In genomic region chr11:67607507-67607906, GRCh38 we compare ENCODE assay signal across 9 cellular contexts. TPM values are rescaled to one million over a fixed set of nuclear protein-coding genes. Genes with fewer than 3 reads are reported as not detected.
DNase-seq lines count a peak whose midpoint lies in the region; ATAC-seq, FAIRE-seq and TF ChIP-seq lines count a peak whose summit lies in the region.
"Had no signal": no experiment of that assay in that cellular context is flagged by ENCODE, and none has a peak within 500 bp of the region (broad histone marks: within the 10 kb centered on the region; RNA-seq: fewer than 3 reads in every experiment).

No MANE protein-coding gene starts in this region.

- H3K36me3 Mint-ChIP-seq in activated T-cell treated with anti-CD3 and anti-CD28 coated beads, Interleukin-2, amount 50 U/mL, for 24 hours (ENCODE audit: low read depth) = peaks cover 54% of the 10 kb centered on the region
- peaks cover 2% of the 10 kb centered on the region for H3K36me3 Mint-ChIP-seq in astrocyte (ENCODE audit: low read depth, unreplicated experiment)

- peaks cover 6% of the 10 kb centered on the region for H3K36me3 ChIP-seq in astrocyte (ENCODE audit: insufficient read depth, low read length)
- peaks cover 39% of the 10 kb centered on the region for H3K36me3 ChIP-seq in thymus (ENCODE audit: control insufficient read depth, insufficient read depth)

- DNase-seq in activated T-cell treated with anti-CD3 and anti-CD28 coated beads, Interleukin-2, amount 50 U/mL, for 24 hours = no peak
- DNase-seq in activated T-cell treated with anti-CD3 and anti-CD28 coated beads, Interleukin-2, amount 50 U/mL, for 1 hour = no peak
- DNase-seq in astrocyte (ENCODE audit: low read depth) (no peak), lower leg skin (ENCODE audit: low spot score in 2 of 2) (no peak)
- no peak for DNase-seq in stimulated activated naive CD4-positive, alpha-beta T cell (lab: John Stamatoyannopoulos, UW)
- DNase-seq: DMS 273 treated with DMSO at 0.1 percent for 48 hours had no signal

- TF ChIP-seq CTCF in astrocyte (IDR thresholded peaks at IDR 0.05; ENCODE audit: insufficient read depth, low read depth, low read length) = no peak
- TF ChIP-seq CTCF in lower leg skin (IDR thresholded peaks at IDR 0.05) = no peak

- peaks cover 33% of the 10 kb centered on the region for H3K4me1 Mint-ChIP-seq in activated T-cell treated with anti-CD3 and anti-CD28 coated beads, Interleukin-2, amount 50 U/mL, for 24 hours (ENCODE audit: low read depth)
- peaks cover 4% of the 10 kb centered on the region for H3K4me1 Mint-ChIP-seq in astrocyte (ENCODE audit: low read depth, unreplicated experiment)

- peaks cover 7% of the 10 kb centered on the region for H3K27me3 Mint-ChIP-seq in activated T-cell treated with anti-CD3 and anti-CD28 coated beads, Interleukin-2, amount 50 U/mL, for 24 hours
- H3K27me3 Mint-ChIP-seq in astrocyte (ENCODE audit: low read depth, unreplicated experiment) = peaks cover 2% of the 10 kb centered on the region

- peak overlapping the region; percentile 90 for H3K4me3 Mint-ChIP-seq in activated T-cell treated with anti-CD3 and anti-CD28 coated beads, Interleukin-2, amount 50 U/mL, for 24 hours
- peak overlapping the region; percentile 97 for H3K4me3 Mint-ChIP-seq in astrocyte (ENCODE audit: unreplicated experiment)

- H3K9me3 Mint-ChIP-seq in activated T-cell treated with anti-CD3 and anti-CD28 coated beads, Interleukin-2, amount 50 U/mL, for 24 hours = no peaks in the 10 kb centered on the region
- no peaks in the 10 kb centered on the region for H3K9me3 Mint-ChIP-seq in astrocyte (ENCODE audit: unreplicated experiment)

- peak overlapping the region; percentile 95 for H2AFZ ChIP-seq in astrocyte (ENCODE audit: low read depth, low read length)

- WGBS in lower leg skin, 2 donors = 43 to 59% methylated on average over 9 of the region's 9 CpGs
- 72% methylated on average over 9 of the region's 9 CpGs for WGBS in thymus

- H3K27ac Mint-ChIP-seq in activated T-cell treated with anti-CD3 and anti-CD28 coated beads, Interleukin-2, amount 50 U/mL, for 24 hours = peak overlapping the region; percentile 95
- peak overlapping the region; percentile 66 for H3K27ac Mint-ChIP-seq in astrocyte (ENCODE audit: unreplicated experiment)

- no peaks in the 10 kb centered on the region for H4K20me1 ChIP-seq in astrocyte (ENCODE audit: insufficient read depth, low read length)

- no peaks in the 10 kb centered on the region for H3K9me3 ChIP-seq in astrocyte (ENCODE audit: insufficient read depth, low read depth, low read length)
- no peaks in the 10 kb centered on the region for H3K9me3 ChIP-seq in thymus (ENCODE audit: control insufficient read depth)

- H3K4me2 ChIP-seq in astrocyte (ENCODE audit: low read length) = peak overlapping the region; percentile 98

- no peak for FAIRE-seq in astrocyte (lab: Jason Lieb, UNC)

- H3K79me2 ChIP-seq in astrocyte (ENCODE audit: insufficient read depth, low read length) = peaks cover 17% of the 10 kb centered on the region

- H3K27ac ChIP-seq in astrocyte (ENCODE audit: low read depth, low read length) = peak overlapping the region; percentile 70
- H3K27ac ChIP-seq in thymus (ENCODE audit: low read depth) = no peak overlapping the region

- H3K27me3 ChIP-seq in astrocyte (ENCODE audit: insufficient read depth, low read length) = no peaks in the 10 kb centered on the region
- H3K27me3 ChIP-seq in thymus (ENCODE audit: control insufficient read depth, insufficient read depth) = no peaks in the 10 kb centered on the region

- peak overlapping the region; percentile 96 for H3K9ac ChIP-seq in astrocyte (ENCODE audit: low read length)

- TF ChIP-seq POLR2A in lower leg skin (IDR thresholded peaks at IDR 0.05) = no peak

- H3K4me3 ChIP-seq in astrocyte (ENCODE audit: insufficient read depth, low read depth, low read length) (peak overlapping the region; percentile 89), lower leg skin (ENCODE audit: low read depth, poor library complexity, severe bottlenecking) (peak overlapping the region; percentile 79), thymus (ENCODE audit: low read length) (peak overlapping the region; percentile 91)

- H3K4me1 ChIP-seq in astrocyte (ENCODE audit: insufficient read depth, low read length) (peaks cover 7% of the 10 kb centered on the region), thymus (ENCODE audit: control insufficient read depth, insufficient read depth, low read length) (peaks cover 17% of the 10 kb centered on the region)

- ATAC-seq in HG02678 (IDR thresholded peaks at IDR 0.05; ENCODE audit: unreplicated experiment) = no peak
- ATAC-seq in GM18861 (IDR thresholded peaks at IDR 0.05; ENCODE audit: unreplicated experiment) = no peak

- intact Hi-C loops in lower leg skin (cut with DNase I; ENCODE audit: low total_unique reads) = no loop called here

RNA-seq across cellular contexts. Expression of gene NDUFV1, which starts 0.8 kb away (rescaled TPM):
- 117 and 118 TPM in 2 replicates for total RNA-seq in astrocyte
- 100 to 1,000 TPM; 238 to 283 (median 269) TPM for total RNA-seq in lower leg skin
- polyA plus RNA-seq in thymus = 207 TPM

RNA-seq across cellular contexts. Expression of gene NUDT8, which starts 22.2 kb away (rescaled TPM):
- 3.0 and 4.5 TPM in 2 replicates for total RNA-seq in astrocyte
- 10 to 100 TPM; 42.1 to 89.4 (median 55.1) TPM for total RNA-seq in lower leg skin
- polyA plus RNA-seq in thymus = 4.7 TPM

RNA-seq across cellular contexts. Expression of gene GSTP1, which starts 23.9 kb away (rescaled TPM):
- total RNA-seq in astrocyte = 1,173 and 1,365 TPM in 2 replicates
- total RNA-seq in lower leg skin = 1,000 to 10,000 TPM; 1,126 to 2,386 (median 2,019) TPM
- 630 TPM for polyA plus RNA-seq in thymus

RNA-seq across cellular contexts. Expression of gene TBX10, which starts 32.1 kb away (rescaled TPM):
- total RNA-seq in astrocyte (not detected in 2 replicates), lower leg skin (not detected)
- 0.09 TPM for polyA plus RNA-seq in thymus

RNA-seq across cellular contexts. Expression of gene ACY3, which starts 43.0 kb away (rescaled TPM):
- total RNA-seq in astrocyte = not detected in 2 replicates
- 1 to 10 TPM in 1 of 4 donors, under 1 TPM in 1, not detected in 2; 0.34 to 1.3 TPM for total RNA-seq in lower leg skin
- 1.6 TPM for polyA plus RNA-seq in thymus
